6 cellular contexts compared by ENCODE assay signal in the genomic region with DNA sequence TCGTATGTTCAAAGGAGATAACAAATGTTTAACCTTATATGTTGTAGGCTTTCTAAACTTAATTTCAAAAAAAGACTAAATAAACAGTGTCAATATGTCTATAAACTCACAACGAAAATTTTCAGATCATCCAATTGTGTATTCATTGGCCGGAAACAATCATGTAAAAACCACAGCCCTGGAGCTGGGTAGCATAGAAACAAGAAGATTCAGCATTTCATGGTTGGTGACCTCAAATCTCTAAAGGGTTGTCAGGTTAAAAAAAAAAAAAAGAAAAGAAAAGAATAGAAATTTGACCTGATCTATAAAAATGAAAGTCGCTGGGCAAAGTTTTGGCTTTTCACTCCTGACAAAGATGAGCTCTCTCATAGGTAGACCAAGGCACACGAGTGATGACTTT.
"Had no signal": no experiment of that assay in that cellular context is flagged by ENCODE, and none has a peak within 500 bp of the region (broad histone marks: within the 10 kb centered on the region; RNA-seq: fewer than 3 reads in every experiment).

No MANE protein-coding gene starts in this region.

- H2AFZ ChIP-seq: GM23338 had no signal

- H3K4me3 ChIP-seq: GM23338, K562 had no signal

- DNase-seq: H9, HCEC 1CT, IMR-90, Kasumi-1 had no signal

- H3K4me2 ChIP-seq: GM23338 had no signal
